In the genomic region with DNA sequence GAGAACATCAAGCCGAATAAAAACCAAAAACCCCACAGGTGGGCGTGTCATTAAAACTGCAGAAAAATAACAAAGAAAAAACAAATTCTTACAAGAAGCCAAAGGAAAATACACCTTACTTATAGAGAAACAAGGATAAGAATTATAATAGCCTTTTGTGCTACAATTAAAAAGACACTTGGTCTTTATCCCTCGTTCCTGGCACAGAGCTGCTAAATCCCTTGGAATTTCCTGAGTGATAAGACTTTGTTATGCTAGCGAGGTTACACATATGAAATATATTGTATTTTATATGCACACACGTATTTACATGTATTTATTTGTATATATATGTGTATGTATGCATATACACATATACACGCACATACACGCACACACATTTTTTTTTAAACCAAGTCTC, we compare ENCODE assay signal across 3 cellular contexts.
TF ChIP-seq lines count a peak whose summit lies in the region.

No MANE protein-coding gene starts in this region.

TF ChIP-seq in GM23338, 12 proteins besides CTCF, POLR2A, EP300 and RAD21 (continues in another document):
- TF ChIP-seq, protein P1, sequence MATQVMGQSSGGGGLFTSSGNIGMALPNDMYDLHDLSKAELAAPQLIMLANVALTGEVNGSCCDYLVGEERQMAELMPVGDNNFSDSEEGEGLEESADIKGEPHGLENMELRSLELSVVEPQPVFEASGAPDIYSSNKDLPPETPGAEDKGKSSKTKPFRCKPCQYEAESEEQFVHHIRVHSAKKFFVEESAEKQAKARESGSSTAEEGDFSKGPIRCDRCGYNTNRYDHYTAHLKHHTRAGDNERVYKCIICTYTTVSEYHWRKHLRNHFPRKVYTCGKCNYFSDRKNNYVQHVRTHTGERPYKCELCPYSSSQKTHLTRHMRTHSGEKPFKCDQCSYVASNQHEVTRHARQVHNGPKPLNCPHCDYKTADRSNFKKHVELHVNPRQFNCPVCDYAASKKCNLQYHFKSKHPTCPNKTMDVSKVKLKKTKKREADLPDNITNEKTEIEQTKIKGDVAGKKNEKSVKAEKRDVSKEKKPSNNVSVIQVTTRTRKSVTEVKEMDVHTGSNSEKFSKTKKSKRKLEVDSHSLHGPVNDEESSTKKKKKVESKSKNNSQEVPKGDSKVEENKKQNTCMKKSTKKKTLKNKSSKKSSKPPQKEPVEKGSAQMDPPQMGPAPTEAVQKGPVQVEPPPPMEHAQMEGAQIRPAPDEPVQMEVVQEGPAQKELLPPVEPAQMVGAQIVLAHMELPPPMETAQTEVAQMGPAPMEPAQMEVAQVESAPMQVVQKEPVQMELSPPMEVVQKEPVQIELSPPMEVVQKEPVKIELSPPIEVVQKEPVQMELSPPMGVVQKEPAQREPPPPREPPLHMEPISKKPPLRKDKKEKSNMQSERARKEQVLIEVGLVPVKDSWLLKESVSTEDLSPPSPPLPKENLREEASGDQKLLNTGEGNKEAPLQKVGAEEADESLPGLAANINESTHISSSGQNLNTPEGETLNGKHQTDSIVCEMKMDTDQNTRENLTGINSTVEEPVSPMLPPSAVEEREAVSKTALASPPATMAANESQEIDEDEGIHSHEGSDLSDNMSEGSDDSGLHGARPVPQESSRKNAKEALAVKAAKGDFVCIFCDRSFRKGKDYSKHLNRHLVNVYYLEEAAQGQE (IDR thresholded peaks at IDR 0.05; ENCODE audit: unreplicated experiment): no peak
- TF ChIP-seq CREB1 (CRISPR knock-in tag; IDR thresholded peaks at IDR 0.05; ENCODE audit: low read depth): no peak
- no peak for TF ChIP-seq JUNB (IDR thresholded peaks at IDR 0.05; ENCODE audit: unreplicated experiment)
- TF ChIP-seq NANOG (IDR thresholded peaks at IDR 0.05; ENCODE audit: borderline replicate concordance): no peak

TF ChIP-seq in HCT116, 20 proteins besides CTCF, POLR2A, EP300 and RAD21:
- TF ChIP-seq, protein P2, sequence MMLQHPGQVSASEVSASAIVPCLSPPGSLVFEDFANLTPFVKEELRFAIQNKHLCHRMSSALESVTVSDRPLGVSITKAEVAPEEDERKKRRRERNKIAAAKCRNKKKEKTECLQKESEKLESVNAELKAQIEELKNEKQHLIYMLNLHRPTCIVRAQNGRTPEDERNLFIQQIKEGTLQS (IDR thresholded peaks at IDR 0.05): no peak
- TF ChIP-seq CEBPB (IDR thresholded peaks at IDR 0.05; ENCODE audit: low read depth) (no peak), EZH2phosphoT487 (IDR thresholded peaks at IDR 0.05; ENCODE audit: borderline replicate concordance) (no peak), SIN3A (IDR thresholded peaks at IDR 0.05; ENCODE audit: low read depth) (no peak), TCF7L2 (IDR thresholded peaks at IDR 0.05; ENCODE audit: borderline replicate concordance, extremely low read depth, insufficient read depth, insufficient read length) (no peak), CBX3 (IDR thresholded peaks at IDR 0.05; ENCODE audit: low read depth) (no peak), FOSL1 (IDR thresholded peaks at IDR 0.05; ENCODE audit: low read depth) (no peak), ZNF274 (IDR thresholded peaks at IDR 0.05; ENCODE audit: low read depth, low read length) (no peak), EZH2 (IDR thresholded peaks at IDR 0.05) (no peak), SP1 (IDR thresholded peaks at IDR 0.05; ENCODE audit: low read depth) (no peak), JUND (IDR thresholded peaks at IDR 0.05) (no peak), ELF1 (IDR thresholded peaks at IDR 0.05; ENCODE audit: borderline replicate concordance, low read depth) (no peak), YY1 (IDR thresholded peaks at IDR 0.05; ENCODE audit: extremely low read depth, insufficient replicate concordance, low read depth, low read length) (no peak), SRF (IDR thresholded peaks at IDR 0.05; ENCODE audit: low read depth) (no peak), POLR2AphosphoS5 (IDR thresholded peaks at IDR 0.05; ENCODE audit: low read depth, low read length) (no peak)
- TF ChIP-seq, protein P3, sequence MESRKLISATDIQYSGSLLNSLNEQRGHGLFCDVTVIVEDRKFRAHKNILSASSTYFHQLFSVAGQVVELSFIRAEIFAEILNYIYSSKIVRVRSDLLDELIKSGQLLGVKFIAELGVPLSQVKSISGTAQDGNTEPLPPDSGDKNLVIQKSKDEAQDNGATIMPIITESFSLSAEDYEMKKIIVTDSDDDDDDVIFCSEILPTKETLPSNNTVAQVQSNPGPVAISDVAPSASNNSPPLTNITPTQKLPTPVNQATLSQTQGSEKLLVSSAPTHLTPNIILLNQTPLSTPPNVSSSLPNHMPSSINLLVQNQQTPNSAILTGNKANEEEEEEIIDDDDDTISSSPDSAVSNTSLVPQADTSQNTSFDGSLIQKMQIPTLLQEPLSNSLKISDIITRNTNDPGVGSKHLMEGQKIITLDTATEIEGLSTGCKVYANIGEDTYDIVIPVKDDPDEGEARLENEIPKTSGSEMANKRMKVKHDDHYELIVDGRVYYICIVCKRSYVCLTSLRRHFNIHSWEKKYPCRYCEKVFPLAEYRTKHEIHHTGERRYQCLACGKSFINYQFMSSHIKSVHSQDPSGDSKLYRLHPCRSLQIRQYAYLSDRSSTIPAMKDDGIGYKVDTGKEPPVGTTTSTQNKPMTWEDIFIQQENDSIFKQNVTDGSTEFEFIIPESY (IDR thresholded peaks at IDR 0.05; ENCODE audit: extremely low read depth, insufficient replicate concordance, low read length): no peak
- TF ChIP-seq, protein P4, sequence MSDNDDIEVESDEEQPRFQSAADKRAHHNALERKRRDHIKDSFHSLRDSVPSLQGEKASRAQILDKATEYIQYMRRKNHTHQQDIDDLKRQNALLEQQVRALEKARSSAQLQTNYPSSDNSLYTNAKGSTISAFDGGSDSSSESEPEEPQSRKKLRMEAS (IDR thresholded peaks at IDR 0.05): no peak
- TF ChIP-seq, protein P1 (IDR thresholded peaks at IDR 0.05; ENCODE audit: low read depth): no peak
TF ChIP-seq in HCT116: peak in this region for 0.

TF ChIP-seq in endothelial cell of umbilical vein, 7 proteins besides CTCF, POLR2A, EP300 and RAD21:
- TF ChIP-seq GATA2 (IDR thresholded peaks at IDR 0.05; ENCODE audit: insufficient read depth, insufficient read length, low read depth, low read length): peak; percentile 26
- TF ChIP-seq EZH2 (IDR thresholded peaks at IDR 0.05; ENCODE audit: borderline replicate concordance, low read depth, low read length, severe bottlenecking): no peak
